ENCODE assay signal across 1 cellular context in genomic region chr3:133962879-133963278, GRCh38.
TF ChIP-seq lines count a peak whose summit lies in the region.

No MANE protein-coding gene starts in this region.

TF ChIP-seq in GM23338, 12 proteins besides CTCF, POLR2A, EP300 and RAD21 (continued from another document):
- TF ChIP-seq REST (IDR thresholded peaks at IDR 0.05; ENCODE audit: unreplicated experiment) (no peak), STAT1 (IDR thresholded peaks at IDR 0.05; ENCODE audit: unreplicated experiment) (no peak), NANOG (IDR thresholded peaks at IDR 0.05; ENCODE audit: borderline replicate concordance) (no peak), CREB1 (CRISPR knock-in tag; IDR thresholded peaks at IDR 0.05; ENCODE audit: low read depth) (no peak)
